ENCODE assay signal across 12 cellular contexts in genomic region chr3:73511555-73511954, GRCh38.
DNase-seq lines count a peak whose midpoint lies in the region; ATAC-seq and TF ChIP-seq lines count a peak whose summit lies in the region.
"Had no signal": no experiment of that assay in that cellular context is flagged by ENCODE, and none has a peak within 500 bp of the region (broad histone marks: within the 10 kb centered on the region; RNA-seq: fewer than 3 reads in every experiment).

No MANE protein-coding gene starts in this region.

- no peak overlapping the region for H3K4ac ChIP-seq in neuronal stem cell (ENCODE audit: low read length)

- peak overlapping the region; percentile 68 for H2AFZ ChIP-seq in neuronal stem cell (ENCODE audit: low read length)

- no peak overlapping the region for H3K4me3 ChIP-seq in AG04450 (ENCODE audit: low read depth, low read length)
- no peak overlapping the region for H3K4me3 ChIP-seq in NT2/D1 (ENCODE audit: insufficient read length, low read depth)
- peak overlapping the region in 1 of 2 donors; percentile 11 for H3K4me3 ChIP-seq in gastroesophageal sphincter
- no peak overlapping the region for H3K4me3 ChIP-seq in neuronal stem cell (ENCODE audit: low read length in 2 of 2)
- no peak overlapping the region for H3K4me3 ChIP-seq in WERI-Rb-1 (ENCODE audit: low read depth, low read length)

- TF ChIP-seq CTCF in AG04450 (IDR thresholded peaks at IDR 0.05; ENCODE audit: low read depth, low read length) (no peak), gastroesophageal sphincter (IDR thresholded peaks at IDR 0.05) (peak in 1 of 4 experiments; percentile 5), WERI-Rb-1 (IDR thresholded peaks at IDR 0.05; ENCODE audit: low read depth, low read length) (no peak)

- H3K27me3 ChIP-seq in AG04450 (ENCODE audit: control insufficient read depth, insufficient read depth, low read length) (no peaks in the 10 kb centered on the region), NT2/D1 (ENCODE audit: insufficient read depth, insufficient read length) (no peaks in the 10 kb centered on the region), gastroesophageal sphincter (no peaks in the 10 kb centered on the region), neuronal stem cell (ENCODE audit: control insufficient read depth in 3 of 3, insufficient read depth in 3 of 3, low read depth in 1 of 3, low read length in 3 of 3) (no peaks in the 10 kb centered on the region), WERI-Rb-1 (ENCODE audit: insufficient read depth, low read depth, severe bottlenecking) (no peaks in the 10 kb centered on the region)
- H3K27me3 ChIP-seq: brain microvascular endothelial cell had no signal

- 16 to 20% methylated on average over 4 to 7 of the region's 12 CpGs for WGBS in gastroesophageal sphincter (ENCODE audit: low coverage in 1 of 2), 2 donors
- no CpG with 5 or more reads among the region's 12 CpGs for WGBS in neuronal stem cell (ENCODE audit: extremely low coverage in 2 of 2, insufficient read length in 2 of 2, insufficient replicate concordance in 1 of 2), 2 donors

- H3K36me3 ChIP-seq in NT2/D1 (ENCODE audit: insufficient read depth, insufficient read length, low read length) (no peaks in the 10 kb centered on the region), gastroesophageal sphincter (no peaks in the 10 kb centered on the region), neuronal stem cell (replicated peaks in 1 of 2; ENCODE audit: control insufficient read depth in 2 of 2, insufficient read depth in 2 of 2, low read length in 2 of 2) (no peaks in the 10 kb centered on the region), WERI-Rb-1 (no peaks in the 10 kb centered on the region)
- H3K36me3 ChIP-seq: brain microvascular endothelial cell had no signal

- no peak overlapping the region for H2AK5ac ChIP-seq in neuronal stem cell (ENCODE audit: low read depth, low read length)

- H3K27ac ChIP-seq in AG04450 (ENCODE audit: low read depth, low read length), result peak overlapping the region; percentile 91
- peak overlapping the region; percentile 83 to 100 (median 88) for H3K27ac ChIP-seq in gastroesophageal sphincter
- no peak overlapping the region for H3K27ac ChIP-seq in neuronal stem cell (replicated peaks; ENCODE audit: low read length)
- no peak overlapping the region for H3K27ac ChIP-seq in WERI-Rb-1
- H3K27ac ChIP-seq: brain microvascular endothelial cell had no signal

- H3K4me2 ChIP-seq in neuronal stem cell (ENCODE audit: insufficient read depth, low read length, poor library complexity, severe bottlenecking), result no peak overlapping the region

- no peak overlapping the region for H2BK15ac ChIP-seq in neuronal stem cell (ENCODE audit: low read length)

- H4K91ac ChIP-seq in neuronal stem cell (ENCODE audit: low read depth, low read length, poor library complexity), result no peak overlapping the region

- DNase-seq in AG04450 (ENCODE audit: low read depth, low spot score) (no peak), NT2/D1 (ENCODE audit: low read depth, low spot score) (peak; percentile 20), neuronal stem cell (ENCODE audit: low spot score) (no peak), WERI-Rb-1 (no peak)
- no peak for DNase-seq in activated CD4-positive, alpha-beta T cell treated with anti-CD3 and anti-CD28 coated beads for 48 hours
- DNase-seq: activated T-cell treated with anti-CD3 and anti-CD28 coated beads, Interleukin-2, amount 50 U/mL, for 4 hours; brain microvascular endothelial cell; DMS79 treated with DMSO at 0.1 percent for 48 hours; NCI-H345 had no signal

- peak overlapping the region; percentile 32 for H3K18ac ChIP-seq in neuronal stem cell (ENCODE audit: low read length)

- H2BK5ac ChIP-seq in neuronal stem cell (ENCODE audit: low read length), result no peak overlapping the region

- TF ChIP-seq EP300 in gastroesophageal sphincter (IDR thresholded peaks at IDR 0.05), result no peak

- POLR2A ChIA-PET in AG04450 (lab: Yijun Ruan, JAX), result interaction anchor here (0.6 to 1.1 kb wide), 3 partner anchors 36 to 513 kb away, joined by 3 to 10 read pairs (median 3); no protein-coding TSS in a partner anchor

- CTCF ChIA-PET in AG04450 (lab: Charles Lee), result no interaction called here

- no peaks in the 10 kb centered on the region for H3K79me1 ChIP-seq in neuronal stem cell (ENCODE audit: low read depth, low read length)

- H3K4me1 ChIP-seq in NT2/D1 (ENCODE audit: insufficient read depth, insufficient read length) (peaks cover 7% of the 10 kb centered on the region), gastroesophageal sphincter (peaks cover 13 to 99% (median 38%) of the 10 kb centered on the region in 3 donors), neuronal stem cell (ENCODE audit: control insufficient read depth in 2 of 2, insufficient read depth in 1 of 2, low read depth in 1 of 2, low read length in 2 of 2) (peaks cover 4 to 15% of the 10 kb centered on the region in 2 donors)

- ATAC-seq in gastroesophageal sphincter, result peak; percentile 24
- ATAC-seq in HG03342 (IDR thresholded peaks at IDR 0.05; ENCODE audit: unreplicated experiment), result no peak
- ATAC-seq in GM19351 (IDR thresholded peaks at IDR 0.05; ENCODE audit: unreplicated experiment), result no peak
- ATAC-seq: activated T-cell treated with anti-CD3 and anti-CD28 coated beads, Interleukin-2, amount 50 U/mL, for 4 hours had no signal

- H3K14ac ChIP-seq in neuronal stem cell (ENCODE audit: low read length), result no peak overlapping the region

- no peak overlapping the region for H4K8ac ChIP-seq in neuronal stem cell (ENCODE audit: low read depth, low read length)

- H3K23ac ChIP-seq in neuronal stem cell (ENCODE audit: low read depth, low read length, poor library complexity), result no peak overlapping the region

- H2BK12ac ChIP-seq in neuronal stem cell (ENCODE audit: low read length), result no peak overlapping the region

- no peak overlapping the region for H2BK120ac ChIP-seq in neuronal stem cell (ENCODE audit: low read depth, low read length)

- H3K9me3 ChIP-seq in AG04450 (ENCODE audit: control insufficient read depth, insufficient read depth, low read length) (no peaks in the 10 kb centered on the region), NT2/D1 (ENCODE audit: insufficient read depth, low read length) (no peaks in the 10 kb centered on the region), gastroesophageal sphincter (no peaks in the 10 kb centered on the region), neuronal stem cell (replicated peaks in 1 of 2; ENCODE audit: control insufficient read depth in 2 of 2, insufficient read depth in 1 of 2, low read depth in 1 of 2, low read length in 2 of 2) (no peaks in the 10 kb centered on the region), WERI-Rb-1 (ENCODE audit: severe bottlenecking) (no peaks in the 10 kb centered on the region)

- H3K9ac ChIP-seq in NT2/D1 (ENCODE audit: insufficient read length, low read depth) (no peak overlapping the region), neuronal stem cell (ENCODE audit: low read depth, low read length, poor library complexity) (no peak overlapping the region)

- no peak for TF ChIP-seq POLR2A in gastroesophageal sphincter (IDR thresholded peaks at IDR 0.05)

Comparison
In these comparisons a context has a peak if more than half of its experiments do, and no peak if none do; other contexts are left out.
1. H3K27ac ChIP-seq: peak in AG04450 (single experiment) and gastroesophageal sphincter (4 of 4); none in neuronal stem cell (single experiment) and WERI-Rb-1 (single experiment).